Comparison of ENCODE assay signal across 19 cellular contexts in genomic region chr6:146910611-146911010, GRCh38.
DNase-seq lines count a peak whose midpoint lies in the region; ATAC-seq, FAIRE-seq and TF ChIP-seq lines count a peak whose summit lies in the region.
"Had no signal": no experiment of that assay in that cellular context is flagged by ENCODE, and none has a peak within 500 bp of the region (broad histone marks: within the 10 kb centered on the region; RNA-seq: fewer than 3 reads in every experiment).

No MANE protein-coding gene starts in this region.

- 95% methylated on average over 2 of the region's 2 CpGs for WGBS in A549 (ENCODE audit: missing lambda C conversion rate)

- CTCF ChIA-PET in A549 (lab: Yijun Ruan, JAX), result interaction anchor here (1.4 kb wide), 1 partner anchor 80 kb away, joined by 3 read pairs; no protein-coding TSS in a partner anchor

- no peaks in the 10 kb centered on the region for H3K36me3 ChIP-seq in fibroblast of lung (ENCODE audit: control insufficient read depth, insufficient read depth, low read length)
- H3K36me3 ChIP-seq in osteoblast (ENCODE audit: insufficient read depth, low read length), result no peaks in the 10 kb centered on the region

- no peaks in the 10 kb centered on the region for H4K20me1 ChIP-seq in fibroblast of lung (ENCODE audit: control insufficient read depth, extremely low read depth, insufficient read depth, low read length)
- H4K20me1 ChIP-seq in osteoblast (ENCODE audit: insufficient read depth, low read length), result no peaks in the 10 kb centered on the region

- H3K4me3 ChIP-seq in A549, result no peak overlapping the region
- no peak overlapping the region for H3K4me3 ChIP-seq in fibroblast of lung (replicated peaks in 1 of 4; ENCODE audit: control extremely low read depth in 1 of 4, insufficient read depth in 1 of 4, low read depth in 3 of 4, low read length in 4 of 4)
- no peak overlapping the region for H3K4me3 ChIP-seq in osteoblast (ENCODE audit: insufficient read depth, low read length)
- H3K4me3 ChIP-seq: GM12878 had no signal

- no peak for TF ChIP-seq CTCF in A549 (IDR thresholded peaks at IDR 0.05)
- TF ChIP-seq CTCF in fibroblast of lung (conservative IDR thresholded peaks at IDR 0.05 in 1 of 2, IDR thresholded peaks at IDR 0.05 in 1 of 2; ENCODE audit: low read depth in 1 of 2, low read length in 2 of 2), result no peak
- no peak for TF ChIP-seq CTCF in osteoblast (IDR thresholded peaks at IDR 0.05; ENCODE audit: extremely low read depth, low read depth, low read length)

- POLR2A ChIA-PET in A549 (lab: Yijun Ruan, JAX), result no interaction called here

- H3K9ac ChIP-seq in fibroblast of lung (ENCODE audit: insufficient read depth, low read length), result no peak overlapping the region

- H3K4me1 ChIP-seq in A549 (peaks cover 38% of the 10 kb centered on the region), fibroblast of lung (ENCODE audit: control insufficient read depth, extremely low read depth, insufficient read depth, low read length) (peaks cover 14% of the 10 kb centered on the region), osteoblast (ENCODE audit: insufficient read depth, low read length) (peaks cover 32% of the 10 kb centered on the region)

- peak overlapping the region; percentile 61 for H2AFZ ChIP-seq in fibroblast of lung (ENCODE audit: low read length)
- peak overlapping the region; percentile 65 for H2AFZ ChIP-seq in osteoblast (ENCODE audit: low read length)

- H3K9me3 ChIP-seq in A549 (no peaks in the 10 kb centered on the region), fibroblast of lung (ENCODE audit: control insufficient read depth, insufficient read depth, low read depth, low read length) (no peaks in the 10 kb centered on the region), osteoblast (ENCODE audit: low read depth, low read length) (no peaks in the 10 kb centered on the region)

- H3K27ac ChIP-seq in A549 (peak overlapping the region; percentile 51 to 78; a peak in 5 of 6 replicates), fibroblast of lung (ENCODE audit: insufficient read depth, low read length) (no peak overlapping the region), osteoblast (ENCODE audit: low read depth, low read length) (no peak overlapping the region)
- H3K27ac ChIP-seq: RWPE1 had no signal

- DNase-seq in A549 (ENCODE audit: low read depth in 1 of 2, low spot score in 1 of 2) (no peak), OCI-M1 (lab: John Stamatoyannopoulos, UW) (peak; percentile 55), fibroblast of lung (ENCODE audit: low read depth in 2 of 2) (no peak), osteoblast (ENCODE audit: insufficient read length, low spot score, missing footprints) (no peak), NCI-H1417 (lab: John Stamatoyannopoulos, UW) (no peak), SK-N-DZ (ENCODE audit: low spot score) (no peak), kidney tubule cell (ENCODE audit: low spot score) (no peak)
- DNase-seq: C1 segment of cervical spinal cord; DND-41; NCI-H1048; NCI-H1694; NCI-H226; NCI-H526; NK-92 treated with Interleukin-12 subunit alpha and Interleukin-12 subunit beta, amount 100 ng/mL, for 24 hours had no signal

- no peaks in the 10 kb centered on the region for H3K27me3 ChIP-seq in fibroblast of lung (ENCODE audit: control insufficient read depth, insufficient read depth, low read length)
- H3K27me3 ChIP-seq in osteoblast (ENCODE audit: insufficient read depth, low read length), result no peaks in the 10 kb centered on the region

- no peak for TF ChIP-seq EP300 in A549 (IDR thresholded peaks at IDR 0.05)

- H3K79me2 ChIP-seq in fibroblast of lung (ENCODE audit: control insufficient read depth, insufficient read depth, low read length) (peaks cover 2% of the 10 kb centered on the region), osteoblast (ENCODE audit: insufficient read depth, low read length) (peaks cover 20% of the 10 kb centered on the region)

- H3K4me2 ChIP-seq in A549 (no peak overlapping the region), fibroblast of lung (ENCODE audit: extremely low read depth, insufficient read depth, low read length) (no peak overlapping the region), osteoblast (ENCODE audit: insufficient read depth, low read length) (no peak overlapping the region)

- no peak for FAIRE-seq in A549 (lab: Jason Lieb, UNC)
- FAIRE-seq: G401.6, GM12878 had no signal

- no peak for TF ChIP-seq POLR2A in A549 (IDR thresholded peaks at IDR 0.05; ENCODE audit: low read length)

- no peak for ATAC-seq in A549
- no peak for ATAC-seq in HG02973 (IDR thresholded peaks at IDR 0.05; ENCODE audit: unreplicated experiment)
- ATAC-seq: GM12878, HCT116 had no signal

- TF ChIP-seq RAD21 in A549 (conservative IDR thresholded peaks at IDR 0.05 in 1 of 2, IDR thresholded peaks at IDR 0.05 in 1 of 2), result no peak

TF ChIP-seq in A549, 52 proteins besides CTCF, POLR2A, EP300 and RAD21:
- TF ChIP-seq NPAS2 (CRISPR knock-in tag; IDR thresholded peaks at IDR 0.05; ENCODE audit: borderline replicate concordance) (no peak), RCOR1 (IDR thresholded peaks at IDR 0.05; ENCODE audit: low read depth, low read length) (no peak), BCL3 (IDR thresholded peaks at IDR 0.05) (no peak), HDAC2 (IDR thresholded peaks at IDR 0.05) (no peak), ZNF302 (CRISPR knock-in tag; IDR thresholded peaks at IDR 0.05) (no peak), HEYL (CRISPR knock-in tag; IDR thresholded peaks at IDR 0.05) (no peak), TP53 (CRISPR knock-in tag; IDR thresholded peaks at IDR 0.05) (no peak), SMC3 (IDR thresholded peaks at IDR 0.05) (no peak), MAZ (IDR thresholded peaks at IDR 0.05; ENCODE audit: borderline replicate concordance, low read depth, low read length) (no peak), TFCP2L1 (CRISPR knock-in tag; IDR thresholded peaks at IDR 0.05) (no peak), FOXS1 (CRISPR knock-in tag; IDR thresholded peaks at IDR 0.05) (no peak), ZSCAN20 (CRISPR knock-in tag; IDR thresholded peaks at IDR 0.05) (no peak), NR3C1 (IDR thresholded peaks at IDR 0.05) (no peak), ESRRA (IDR thresholded peaks at IDR 0.05; ENCODE audit: borderline replicate concordance, low read length) (no peak), FOSB (CRISPR knock-in tag; IDR thresholded peaks at IDR 0.05) (no peak)
TF ChIP-seq in A549: peak in this region for 0.

Comparison
In these comparisons a context has a peak if more than half of its experiments do, and no peak if none do; other contexts are left out.
1. H3K27ac ChIP-seq: peak in A549 (2 of 2); none in fibroblast of lung (single experiment) and osteoblast (single experiment).